ENCODE assay signal across 8 cellular contexts in the genomic region with DNA sequence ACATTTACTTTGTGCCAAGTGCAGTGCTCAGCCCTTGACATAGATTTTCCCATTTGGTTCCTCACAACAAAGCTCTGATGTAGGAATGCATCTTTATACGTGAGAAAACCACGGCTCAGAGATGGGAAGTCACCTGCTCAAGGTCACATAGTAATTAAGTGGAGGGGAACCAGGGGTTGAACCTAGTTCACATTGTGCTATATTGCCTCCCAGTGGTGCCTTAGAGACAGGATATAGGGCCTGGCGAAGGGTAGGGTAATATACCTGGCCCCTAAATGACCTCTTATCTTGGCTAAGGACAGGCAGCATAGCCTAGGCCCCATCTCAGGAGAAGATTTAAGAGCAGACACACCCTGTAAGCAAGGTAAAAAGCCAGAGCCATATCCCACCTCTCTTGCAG.
DNase-seq lines count a peak whose midpoint lies in the region; ATAC-seq and TF ChIP-seq lines count a peak whose summit lies in the region.

No MANE protein-coding gene starts in this region.

- H3K4me3 Mint-ChIP-seq in central memory CD8-positive, alpha-beta T cell, result no peak overlapping the region

- H3K27me3 ChIP-seq in thoracic aorta (replicated peaks; ENCODE audit: insufficient read depth), result no peaks in the 10 kb centered on the region

- H3K4me3 ChIP-seq in thoracic aorta, result no peak overlapping the region

- H3K4me1 ChIP-seq in thoracic aorta (ENCODE audit: control insufficient read depth in 1 of 2, low read depth in 2 of 2), result peaks cover 18 to 43% of the 10 kb centered on the region in 2 donors

- H3K4me1 Mint-ChIP-seq in central memory CD8-positive, alpha-beta T cell, result peaks cover 7% of the 10 kb centered on the region

- peak overlapping the region; percentile 23 to 64 for H3K27ac ChIP-seq in thoracic aorta

- no peaks in the 10 kb centered on the region for H3K9me3 Mint-ChIP-seq in central memory CD8-positive, alpha-beta T cell

- ATAC-seq in left ventricle myocardium superior, result peak; percentile 52
- ATAC-seq in central memory CD8-positive, alpha-beta T cell (replicated peaks; ENCODE audit: extremely low read depth, poor library complexity, severe bottlenecking), result peak; percentile 96
- ATAC-seq in thoracic aorta (ENCODE audit: insufficient number of reproducible peaks, low FRiP score, low read depth), result no peak
- no peak for ATAC-seq in omental fat pad (ENCODE audit: low FRiP score)

- TF ChIP-seq CTCF in thoracic aorta (IDR thresholded peaks at IDR 0.05) (no peak), omental fat pad (IDR thresholded peaks at IDR 0.05) (no peak)

- no peaks in the 10 kb centered on the region for H3K27me3 Mint-ChIP-seq in central memory CD8-positive, alpha-beta T cell

- no peaks in the 10 kb centered on the region for H3K36me3 Mint-ChIP-seq in central memory CD8-positive, alpha-beta T cell (ENCODE audit: insufficient read depth)

- DNase-seq in left ventricle myocardium superior, result no peak
- DNase-seq in cardiac septum (ENCODE audit: low spot score), result no peak
- peak; percentile 12 for DNase-seq in NCI-H69 (lab: John Stamatoyannopoulos, UW)
- DNase-seq in central memory CD8-positive, alpha-beta T cell (ENCODE audit: low spot score in 2 of 2), result peak in 1 of 2 donors; percentile 32
- no peak for DNase-seq in thoracic aorta (ENCODE audit: low spot score)
- no peak for DNase-seq in SHP77 treated with DMSO at 0.1 percent for 48 hours (lab: John Stamatoyannopoulos, UW)
- DNase-seq in omental fat pad (ENCODE audit: low spot score), result no peak
- DNase-seq in retina, result no peak

- no peaks in the 10 kb centered on the region for H3K36me3 ChIP-seq in thoracic aorta

- H3K9me3 ChIP-seq in thoracic aorta, result no peaks in the 10 kb centered on the region

- intact Hi-C loops in left ventricle myocardium superior (cut with micrococcal nuclease) (no loop called here), cardiac septum (cut with DNase I) (no loop called here)

- H3K27ac Mint-ChIP-seq in central memory CD8-positive, alpha-beta T cell (ENCODE audit: low read depth), result no peak overlapping the region

Comparison
In these comparisons a context has a peak if more than half of its experiments do, and no peak if none do; other contexts are left out.
1. ATAC-seq: peak in left ventricle myocardium superior (single experiment) and central memory CD8-positive, alpha-beta T cell (single experiment); none in thoracic aorta (single experiment) and omental fat pad (single experiment).